Comparison of ENCODE assay signal across 22 cellular contexts in the genomic region with DNA sequence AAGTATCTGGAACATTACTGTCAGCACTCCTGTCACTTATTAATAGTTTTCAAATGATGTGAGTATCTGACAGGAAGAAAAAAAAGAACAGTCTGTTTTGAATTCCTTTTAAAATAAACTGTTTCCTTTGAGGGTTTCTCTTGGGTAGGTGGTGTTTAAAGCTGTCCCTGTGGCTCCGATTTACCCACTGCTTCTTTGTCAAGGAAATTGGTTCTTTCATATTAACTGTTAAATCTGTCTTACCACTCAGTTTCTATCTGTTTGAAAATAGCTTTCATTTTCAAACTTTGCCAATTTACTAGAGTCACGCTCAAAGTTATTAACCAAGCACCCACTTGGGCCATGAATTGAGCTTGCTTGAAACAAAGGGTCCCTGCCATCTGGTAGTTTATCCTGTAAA.
"Had no signal": no experiment of that assay in that cellular context is flagged by ENCODE, and none has a peak within 500 bp of the region (broad histone marks: within the 10 kb centered on the region; RNA-seq: fewer than 3 reads in every experiment).

No MANE protein-coding gene starts in this region.

- H3K27me3 ChIP-seq: ovary, right atrium auricular region, sigmoid colon, tibial nerve, uterus had no signal

- DNase-seq: hypothalamus; islet precursor cell; left ventricle myocardium inferior; mesendoderm; naive B cell; natural killer cell; nephron progenitor cell; ovary; sigmoid colon; small intestine; stimulated activated CD4-positive, alpha-beta T cell treated with anti-CD3 and anti-CD28 coated beads, Interleukin-1b, Interleukin-23, amount 100 ng/mL, for 48 hours; stimulated activated CD4-positive, alpha-beta T cell treated with anti-CD3 and anti-CD28 coated beads, Interleukin-2, amount 100 ng/mL, for 48 hours; stimulated activated CD4-positive, alpha-beta T cell treated with anti-CD3 and anti-CD28 coated beads, Interleukin-4, amount 100 ng/mL, for 4 hours; stimulated activated CD8-positive, alpha-beta memory T cell treated with anti-CD3 and anti-CD28 coated beads, Interleukin-4, amount 100 ng/mL, for 48 hours; stimulated activated naive CD4-positive, alpha-beta T cell treated with Interleukin-2 at 50 U/mL for 16 hours; stimulated activated naive CD8-positive, alpha-beta T cell treated with anti-CD3 and anti-CD28 coated beads, Interleukin-15, amount 100 ng/mL, for 72 hours; substantia nigra; uterus had no signal

- H3K36me3 ChIP-seq: left ventricle myocardium inferior, ovary, right atrium auricular region, sigmoid colon, tibial nerve, uterus had no signal

- H3K4me1 ChIP-seq: left ventricle myocardium inferior, right atrium auricular region, sigmoid colon, tibial nerve, uterus had no signal

- H3K4me3 ChIP-seq: left ventricle myocardium inferior, lung, ovary, right atrium auricular region, sigmoid colon, tibial nerve, uterus had no signal

- H3K9me3 ChIP-seq: ovary, right atrium auricular region, sigmoid colon, tibial nerve, uterus had no signal

- H3K27ac ChIP-seq: left ventricle myocardium inferior, ovary, right atrium auricular region, sigmoid colon, tibial nerve, uterus had no signal

- ATAC-seq: natural killer cell; stimulated activated memory B cell treated with anti-CD40 and anti-IgM and Interleukin-4, amounts not matched to agents 10 μg/mL and 1 μg/mL and 100 μg/mL, for 72 hours; stimulated activated naive CD8-positive, alpha-beta T cell treated with anti-CD3 and anti-CD28 coated beads, Interleukin-15, amount 100 ng/mL, for 72 hours had no signal
